32 cellular contexts compared by ENCODE assay signal in the genomic region with DNA sequence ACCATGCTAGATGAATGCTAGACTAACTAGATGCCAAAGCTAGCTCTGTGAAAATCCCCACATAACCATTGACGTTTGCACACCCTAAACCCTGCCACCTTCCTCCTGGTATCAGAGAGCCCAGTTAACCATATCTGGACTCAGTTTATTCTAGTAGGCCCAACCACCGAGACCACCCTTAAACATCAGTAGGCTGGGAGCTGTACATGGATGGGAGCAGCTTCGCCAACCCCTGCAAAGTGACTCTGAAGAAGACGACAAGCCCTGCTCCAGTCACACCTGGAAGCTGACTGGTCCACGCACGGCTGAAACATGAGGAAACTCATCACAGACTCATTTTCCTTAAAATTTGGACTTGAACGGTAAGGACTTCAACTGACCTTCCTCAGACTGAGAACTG. TPM values are rescaled to one million over a fixed set of nuclear protein-coding genes. Genes with fewer than 3 reads are reported as not detected.
"Had no signal": no experiment of that assay in that cellular context is flagged by ENCODE, and none has a peak within 500 bp of the region (broad histone marks: within the 10 kb centered on the region; RNA-seq: fewer than 3 reads in every experiment).

No MANE protein-coding gene starts in this region.

- ATAC-seq: activated naive CD8-positive, alpha-beta T cell treated with anti-CD3 and anti-CD28 coated beads, Interleukin-2, amount 50 U/mL, for 24 hours; Panc1 had no signal

- DNase-seq: activated B cell treated with CpG ODN at 0.5 μM for 24 hours; activated CD4-positive, alpha-beta memory T cell treated with anti-CD3 and anti-CD28 coated beads, Interleukin-2, amount 10 ng/mL, durations not matched to agents 7 days and 5 days; activated CD4-positive, alpha-beta T cell treated with anti-CD3 and anti-CD28 coated beads for 1 hour; activated CD4-positive, alpha-beta T cell treated with anti-CD3 and anti-CD28 coated beads for 48 hours; activated effector memory CD4-positive, alpha-beta T cell treated with Interleukin-2 at 50 U/mL for 16 hours; activated naive CD4-positive, alpha-beta T cell treated with anti-CD3 and anti-CD28 coated beads, Interleukin-2, amount 10 ng/mL, durations not matched to agents 7 days and 5 days; activated naive CD8-positive, alpha-beta T cell treated with anti-CD3 and anti-CD28 coated beads, Interleukin-2, amount 50 U/mL, for 24 hours; activated T-cell treated with anti-CD3 and anti-CD28 coated beads, Interleukin-2, amount 50 U/mL, for 1 hour; anterior cingulate cortex; caudate nucleus; cerebellar nuclear complex; MM.1S; MV-4-11; NCI-H1092; NCI-H1436 treated with DMSO at 0.1 percent for 48 hours; NCI-H1694 treated with DMSO at 0.1 percent for 48 hours; NCI-H2029; NCI-H345; NCI-H524 treated with DMSO at 0.1 percent for 48 hours; Right ventricle myocardium superior; RPMI8226; SW 1271; T-helper 1 cell; T-helper 2 cell; T-helper 9 cell had no signal

- H3K27ac ChIP-seq: KMS-11, VCaP had no signal

- H3K9ac ChIP-seq: KMS-11 had no signal

- H3K4me2 ChIP-seq: KMS-11 had no signal

- FAIRE-seq: bronchial epithelial cell had no signal

RNA-seq across cellular contexts. Expression of gene STRA8, which starts 58.7 kb away (rescaled TPM):
- total RNA-seq: activated B cell treated with CpG ODN at 0.5 μM for 24 hours; activated CD4-positive, alpha-beta memory T cell treated with anti-CD3 and anti-CD28 coated beads, Interleukin-2, amount 10 ng/mL, durations not matched to agents 7 days and 5 days; activated T-helper 1 cell treated with anti-CD3 and anti-CD28 coated beads, Interleukin-12 subunit alpha, Interleukin-12 subunit beta, Interleukin-2, Interleukin-4 antibody, amounts not matched to agents 30 ng/mL and 10 ng/mL and 1 ng/mL, durations not matched to agents 14 hours and 24 hours and 36 hours; bronchial epithelial cell; LHCN-M2; NCI-H460; Right ventricle myocardium superior had no signal
